Comparison of ENCODE assay signal across 10 cellular contexts in genomic region chr9:91817493-91818225, GRCh38.
DNase-seq lines count a peak whose midpoint lies in the region; ATAC-seq, FAIRE-seq and TF ChIP-seq lines count a peak whose summit lies in the region.
"Had no signal": no experiment of that assay in that cellular context is flagged by ENCODE, and none has a peak within 500 bp of the region (broad histone marks: within the 10 kb centered on the region; RNA-seq: fewer than 3 reads in every experiment).

No MANE protein-coding gene starts in this region.

- no peaks in the 10 kb centered on the region for H3K36me3 ChIP-seq in Peyer's patch
- H3K36me3 ChIP-seq in pancreas: no peaks in the 10 kb centered on the region

- H3K4me3 Mint-ChIP-seq in endothelial cell (ENCODE audit: unreplicated experiment): no peak overlapping the region
- H3K4me3 Mint-ChIP-seq: activated B cell treated with CpG ODN at 0.5 μM for 24 hours had no signal

- H3K4me1 ChIP-seq in Peyer's patch (peaks cover 0 to 17% (median 0%) of the 10 kb centered on the region in 4 donors), pancreas (no peaks in the 10 kb centered on the region)

- TF ChIP-seq CTCF in Peyer's patch (IDR thresholded peaks at IDR 0.05) (no peak), foreskin fibroblast (IDR thresholded peaks at IDR 0.05; ENCODE audit: low read depth, low read length) (no peak), pancreas (IDR thresholded peaks at IDR 0.05) (no peak), endothelial cell (IDR thresholded peaks at IDR 0.05; ENCODE audit: unreplicated experiment) (no peak)

- ATAC-seq in pancreas (peak; percentile 46 to 66 (median 56)), GM19324 (IDR thresholded peaks at IDR 0.05; ENCODE audit: low FRiP score, unreplicated experiment) (no peak)

- H3K27me3 Mint-ChIP-seq in endothelial cell (ENCODE audit: unreplicated experiment): peaks cover 4% of the 10 kb centered on the region

- no peak overlapping the region for H3K27ac Mint-ChIP-seq in endothelial cell (ENCODE audit: unreplicated experiment)
- H3K27ac Mint-ChIP-seq: activated B cell treated with CpG ODN at 0.5 μM for 24 hours had no signal

- H3K4me3 ChIP-seq in Peyer's patch: no peak overlapping the region
- peak overlapping the region; percentile 18 to 35 for H3K4me3 ChIP-seq in foreskin fibroblast (ENCODE audit: low read depth in 1 of 2, low read length in 2 of 2)
- peak overlapping the region in 1 of 4 donors; percentile 14 for H3K4me3 ChIP-seq in pancreas

- intact Hi-C loops in pancreas (cut with DNase I): no loop called here

- H3K9me3 ChIP-seq in Peyer's patch: no peaks in the 10 kb centered on the region
- H3K9me3 ChIP-seq in pancreas: no peaks in the 10 kb centered on the region

- H3K4me1 Mint-ChIP-seq in endothelial cell (ENCODE audit: unreplicated experiment): no peaks in the 10 kb centered on the region
- H3K4me1 Mint-ChIP-seq: activated B cell treated with CpG ODN at 0.5 μM for 24 hours had no signal

- no peaks in the 10 kb centered on the region for H3K9me3 Mint-ChIP-seq in endothelial cell (ENCODE audit: unreplicated experiment)
- H3K9me3 Mint-ChIP-seq: activated B cell treated with CpG ODN at 0.5 μM for 24 hours had no signal

- no peaks in the 10 kb centered on the region for H3K27me3 ChIP-seq in Peyer's patch
- H3K27me3 ChIP-seq in pancreas: no peaks in the 10 kb centered on the region

- DNase-seq in AG20443 (ENCODE audit: low spot score) (peak; percentile 57), Peyer's patch (no peak), foreskin fibroblast (peak; percentile 83 to 93), pancreas (no peak), globus pallidus (ENCODE audit: low spot score) (no peak), SKM-1 (lab: John Stamatoyannopoulos, UW; ENCODE audit: unreplicated experiment) (no peak), endothelial cell (ENCODE audit: low spot score) (no peak)
- DNase-seq: activated B cell treated with CpG ODN at 0.5 μM for 24 hours, NCI-H526 treated with DMSO at 0.1 percent for 48 hours had no signal

- H3K27ac ChIP-seq in Peyer's patch (peak overlapping the region; percentile 12 to 81 (median 48)), pancreas (no peak overlapping the region)

- no peak for TF ChIP-seq POLR2A in Peyer's patch (IDR thresholded peaks at IDR 0.05)

- no peak for FAIRE-seq in pancreas (lab: Jason Lieb, UNC)

- H3K36me3 Mint-ChIP-seq in endothelial cell (ENCODE audit: low read depth, unreplicated experiment): no peaks in the 10 kb centered on the region

- 32 to 37% methylated on average over 20 of the region's 20 CpGs for WGBS in pancreas, 2 donors

Comparison
In these comparisons a context has a peak if more than half of its experiments do, and no peak if none do; other contexts are left out.
1. DNase-seq: peak in AG20443 (single experiment) and foreskin fibroblast (2 of 2); none in Peyer's patch (0 of 3), pancreas (0 of 6), globus pallidus (single experiment), SKM-1 (single experiment) and endothelial cell (single experiment).
2. H3K27ac ChIP-seq: peak in Peyer's patch (4 of 4); none in pancreas (0 of 4).
3. H3K4me3 ChIP-seq: peak in foreskin fibroblast (2 of 2); none in Peyer's patch (0 of 4).